Comparison of ENCODE assay signal across 11 cellular contexts in the genomic region with DNA sequence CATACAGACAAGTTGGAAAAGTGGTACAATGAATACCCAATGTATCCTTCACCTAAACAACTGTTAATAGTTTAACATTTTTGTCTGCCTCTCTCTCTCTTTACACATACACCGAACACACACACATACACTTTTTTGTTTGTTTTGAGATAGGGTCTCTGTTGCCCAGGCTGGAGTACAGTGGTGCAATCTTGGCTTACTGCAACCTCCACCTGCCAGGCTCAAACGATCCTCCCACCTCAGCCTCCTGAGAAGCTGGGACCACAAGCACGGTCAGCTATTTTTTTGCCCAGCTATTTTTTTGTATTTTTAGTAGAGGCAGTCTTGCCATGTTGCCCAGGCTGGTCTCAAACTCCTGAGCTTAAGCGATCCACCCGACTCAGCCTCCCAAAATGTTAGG.
"Had no signal": no experiment of that assay in that cellular context is flagged by ENCODE, and none has a peak within 500 bp of the region (broad histone marks: within the 10 kb centered on the region; RNA-seq: fewer than 3 reads in every experiment).

No MANE protein-coding gene starts in this region.

- H3K27ac Mint-ChIP-seq: mesothelial cell of epicardium had no signal

- H3K4me1 Mint-ChIP-seq: mesothelial cell of epicardium, neural crest cell had no signal

- DNase-seq: activated gamma-delta T cell; adrenal gland; left cardiac atrium; lower lobe of right lung; SJCRH30; stimulated activated naive CD8-positive, alpha-beta T cell treated with anti-CD3 and anti-CD28 coated beads, Interleukin-15, Interleukin-2, amounts not matched to agents 100 U/mL and 50 U/mL, for 24 hours; upper lobe of right lung had no signal

- H3K27me3 ChIP-seq: adrenal gland, cardiac muscle cell, SJCRH30, upper lobe of right lung had no signal

- H3K9me3 Mint-ChIP-seq: mesothelial cell of epicardium, neural crest cell had no signal

- H3K4me1 ChIP-seq: adrenal gland, lower lobe of right lung, SJCRH30, upper lobe of right lung had no signal

- H3K27ac ChIP-seq: adrenal gland, cardiac muscle cell, lower lobe of right lung, SJCRH30, upper lobe of right lung had no signal

- H3K4me3 Mint-ChIP-seq: mesothelial cell of epicardium, neural crest cell had no signal

- H3K4me3 ChIP-seq: adrenal gland, cardiac muscle cell, lower lobe of right lung, SJCRH30, upper lobe of right lung had no signal

- H3K9me3 ChIP-seq: adrenal gland, lower lobe of right lung, SJCRH30, upper lobe of right lung had no signal

- ATAC-seq: left cardiac atrium; lower lobe of right lung; sciatic nerve; stimulated activated naive CD8-positive, alpha-beta T cell treated with anti-CD3 and anti-CD28 coated beads, Interleukin-15, Interleukin-2, amounts not matched to agents 100 U/mL and 50 U/mL, for 24 hours; upper lobe of right lung had no signal
